Comparison of ENCODE assay signal across 26 cellular contexts in genomic region chr6:127891731-127892326, GRCh38. TPM values are rescaled to one million over a fixed set of nuclear protein-coding genes. Genes with fewer than 3 reads are reported as not detected.
DNase-seq lines count a peak whose midpoint lies in the region; ATAC-seq and TF ChIP-seq lines count a peak whose summit lies in the region.
"Had no signal": no experiment of that assay in that cellular context is flagged by ENCODE, and none has a peak within 500 bp of the region (broad histone marks: within the 10 kb centered on the region; RNA-seq: fewer than 3 reads in every experiment).

No MANE protein-coding gene starts in this region.

- no peaks in the 10 kb centered on the region for H3K36me3 ChIP-seq in CD8-positive, alpha-beta T cell (ENCODE audit: insufficient read depth, low read length)
- H3K36me3 ChIP-seq: esophagus muscularis mucosa, thyroid gland had no signal

- no peak overlapping the region for H3K27ac ChIP-seq in CD4-positive, alpha-beta T cell (ENCODE audit: low read depth, low read length)
- peak overlapping the region; percentile 12 for H3K27ac ChIP-seq in CD8-positive, alpha-beta T cell (ENCODE audit: low read depth, low read length)
- H3K27ac ChIP-seq: body of pancreas, esophagus muscularis mucosa, psoas muscle, thyroid gland had no signal

- no peaks in the 10 kb centered on the region for H3K9me3 ChIP-seq in CD4-positive, alpha-beta T cell (ENCODE audit: control insufficient read depth, low read length)
- no peaks in the 10 kb centered on the region for H3K9me3 ChIP-seq in CD8-positive, alpha-beta T cell (ENCODE audit: low read length)
- H3K9me3 ChIP-seq: body of pancreas, esophagus muscularis mucosa, psoas muscle, thyroid gland had no signal

- no peaks in the 10 kb centered on the region for H3K27me3 ChIP-seq in CD4-positive, alpha-beta T cell (ENCODE audit: control insufficient read depth, insufficient read depth, low read length)
- H3K27me3 ChIP-seq in CD8-positive, alpha-beta T cell (ENCODE audit: insufficient read depth, low read length) = no peaks in the 10 kb centered on the region
- H3K27me3 ChIP-seq: body of pancreas, esophagus muscularis mucosa, thyroid gland had no signal

- H3K4me1 ChIP-seq in CD8-positive, alpha-beta T cell (ENCODE audit: insufficient read depth, low read length) = peaks cover 55% of the 10 kb centered on the region
- H3K4me1 ChIP-seq: body of pancreas, esophagus muscularis mucosa, psoas muscle, thyroid gland had no signal

- no peak for DNase-seq in CD4-positive, alpha-beta T cell
- DNase-seq in CD8-positive, alpha-beta T cell = no peak
- no peak for DNase-seq in activated CD8-positive, alpha-beta T cell treated with anti-CD3 and anti-CD28 coated beads, Interleukin-2, amount 10 ng/mL, durations not matched to agents 7 days and 5 days
- no peak for DNase-seq in naive thymus-derived CD8-positive, alpha-beta T cell
- no peak for DNase-seq in T-helper 9 cell
- DNase-seq: activated B cell treated with CpG ODN at 0.5 μM for 24 hours; body of pancreas; CD4-positive, CD25-positive, alpha-beta regulatory T cell; DMS153; effector CD8-positive, alpha-beta T cell; GDM1; hippocampal formation; Kasumi-1; left ventricle myocardium superior; NCI-H1048; NCI-H187; NCI-H2227 treated with DMSO at 0.1 percent for 48 hours; psoas muscle; T1000; thyroid gland had no signal

- H3K27ac Mint-ChIP-seq in CD4-positive, alpha-beta T cell = peak overlapping the region; percentile 91
- peak overlapping the region; percentile 87 for H3K27ac Mint-ChIP-seq in CD8-positive, alpha-beta T cell
- peak overlapping the region; percentile 61 for H3K27ac Mint-ChIP-seq in activated CD8-positive, alpha-beta T cell treated with anti-CD3 and anti-CD28 coated beads, Interleukin-2, amount 10 ng/mL, durations not matched to agents 7 days and 5 days
- peak overlapping the region; percentile 82 to 99 (median 92) for H3K27ac Mint-ChIP-seq in naive thymus-derived CD8-positive, alpha-beta T cell
- H3K27ac Mint-ChIP-seq: activated B cell treated with CpG ODN at 0.5 μM for 24 hours; CD4-positive, CD25-positive, alpha-beta regulatory T cell; mesothelial cell of epicardium had no signal

- no peaks in the 10 kb centered on the region for H3K27me3 Mint-ChIP-seq in CD4-positive, alpha-beta T cell
- no peaks in the 10 kb centered on the region for H3K27me3 Mint-ChIP-seq in CD8-positive, alpha-beta T cell (ENCODE audit: low read depth)
- H3K27me3 Mint-ChIP-seq in activated CD8-positive, alpha-beta T cell treated with anti-CD3 and anti-CD28 coated beads, Interleukin-2, amount 10 ng/mL, durations not matched to agents 7 days and 5 days (ENCODE audit: low read depth) = no peaks in the 10 kb centered on the region
- H3K27me3 Mint-ChIP-seq in naive thymus-derived CD8-positive, alpha-beta T cell = no peaks in the 10 kb centered on the region
- H3K27me3 Mint-ChIP-seq: activated B cell treated with CpG ODN at 0.5 μM for 24 hours; CD4-positive, CD25-positive, alpha-beta regulatory T cell had no signal

- CTCF ChIA-PET in CD4-positive, alpha-beta T cell (lab: Charles Lee) = interaction anchor here (1.2 kb wide), 1 partner anchor 34 kb away, joined by 3 read pairs; no protein-coding TSS in a partner anchor
- CTCF ChIA-PET in CD8-positive, alpha-beta T cell (lab: Charles Lee) = interaction anchor here (1.4 to 2.0 kb wide), 2 partner anchors 27 to 155 kb away, joined by 3 to 5 read pairs; no protein-coding TSS in a partner anchor
- CTCF ChIA-PET in activated CD8-positive, alpha-beta T cell treated with anti-CD3 and anti-CD28 coated beads, Interleukin-2, amount 10 ng/mL, durations not matched to agents 7 days and 5 days (lab: Charles Lee) = interaction anchor here (0.9 to 1.7 kb wide), 5 partner anchors 76 to 436 kb away, joined by 3 to 5 read pairs (median 3); no protein-coding TSS in a partner anchor

- TF ChIP-seq CTCF in CD4-positive, alpha-beta T cell (IDR thresholded peaks at IDR 0.05) = no peak
- no peak for TF ChIP-seq CTCF in CD8-positive, alpha-beta T cell (IDR thresholded peaks at IDR 0.05)

- peaks cover 60% of the 10 kb centered on the region for H3K36me3 Mint-ChIP-seq in CD4-positive, alpha-beta T cell (ENCODE audit: low read depth)
- H3K36me3 Mint-ChIP-seq in CD8-positive, alpha-beta T cell = peaks cover 46% of the 10 kb centered on the region
- peaks cover 63% of the 10 kb centered on the region for H3K36me3 Mint-ChIP-seq in activated CD8-positive, alpha-beta T cell treated with anti-CD3 and anti-CD28 coated beads, Interleukin-2, amount 10 ng/mL, durations not matched to agents 7 days and 5 days (ENCODE audit: low read depth)
- peaks cover 19 to 45% (median 36%) of the 10 kb centered on the region in 3 donors for H3K36me3 Mint-ChIP-seq in naive thymus-derived CD8-positive, alpha-beta T cell
- H3K36me3 Mint-ChIP-seq: mesothelial cell of epicardium had no signal

- no peak for ATAC-seq in CD4-positive, alpha-beta T cell (ENCODE audit: poor library complexity)
- ATAC-seq in CD8-positive, alpha-beta T cell = no peak
- peak; percentile 41 for ATAC-seq in activated CD8-positive, alpha-beta T cell treated with anti-CD3 and anti-CD28 coated beads, Interleukin-2, amount 10 ng/mL, durations not matched to agents 7 days and 5 days
- ATAC-seq in naive thymus-derived CD8-positive, alpha-beta T cell = peak; percentile 22 to 36
- ATAC-seq in HG02973 (IDR thresholded peaks at IDR 0.05; ENCODE audit: unreplicated experiment) (no peak), GM21737 (IDR thresholded peaks at IDR 0.05; ENCODE audit: unreplicated experiment) (no peak)
- ATAC-seq: body of pancreas, left ventricle myocardium superior, psoas muscle, SK-N-SH treated with all-trans-retinoic acid at 6 μM for 48 hours had no signal

- H3K4me3 ChIP-seq in CD8-positive, alpha-beta T cell (ENCODE audit: low read depth, low read length) = no peak overlapping the region
- H3K4me3 ChIP-seq: body of pancreas, esophagus muscularis mucosa, psoas muscle, thyroid gland had no signal

- intact Hi-C loops in CD4-positive, alpha-beta T cell (cut with DNase I, micrococcal nuclease) = loop anchor here in 1 of 2 experiments (5.0 kb wide), 1 partner anchor 35 kb away; no protein-coding TSS in a partner anchor
- intact Hi-C loops in CD8-positive, alpha-beta T cell (cut with DNase I, micrococcal nuclease) = no loop called here

- H3K4me1 Mint-ChIP-seq in CD4-positive, alpha-beta T cell (ENCODE audit: low read depth) = peaks cover 66% of the 10 kb centered on the region
- peaks cover 59% of the 10 kb centered on the region for H3K4me1 Mint-ChIP-seq in CD8-positive, alpha-beta T cell (ENCODE audit: low read depth)
- H3K4me1 Mint-ChIP-seq in activated CD8-positive, alpha-beta T cell treated with anti-CD3 and anti-CD28 coated beads, Interleukin-2, amount 10 ng/mL, durations not matched to agents 7 days and 5 days (ENCODE audit: low read depth) = peaks cover 53% of the 10 kb centered on the region
- peaks cover 24 to 57% (median 52%) of the 10 kb centered on the region in 4 donors for H3K4me1 Mint-ChIP-seq in naive thymus-derived CD8-positive, alpha-beta T cell
- H3K4me1 Mint-ChIP-seq: activated B cell treated with CpG ODN at 0.5 μM for 24 hours, mesothelial cell of epicardium had no signal

- POLR2A ChIA-PET in CD4-positive, alpha-beta T cell (lab: Charles Lee) = interaction anchor here (1.4 to 1.9 kb wide), 2 partner anchors 9 to 18 kb away, joined by 3 to 7 read pairs; partner anchors contain the start of gene THEMIS
- POLR2A ChIA-PET in CD8-positive, alpha-beta T cell (lab: Charles Lee) = interaction anchor here (1.1 kb wide), 1 partner anchor 81 kb away, joined by 3 read pairs; no protein-coding TSS in a partner anchor
- POLR2A ChIA-PET in activated CD8-positive, alpha-beta T cell treated with anti-CD3 and anti-CD28 coated beads, Interleukin-2, amount 10 ng/mL, durations not matched to agents 7 days and 5 days (lab: Charles Lee) = interaction anchor here (0.6 to 1.5 kb wide), 3 partner anchors 9 to 27 kb away, joined by 3 read pairs; no protein-coding TSS in a partner anchor
- POLR2A ChIA-PET in naive thymus-derived CD8-positive, alpha-beta T cell (lab: Charles Lee) = interaction anchor here (0.9 to 1.5 kb wide), 9 partner anchors 9 to 155 kb away, joined by 3 to 9 read pairs (median 4); partner anchors contain the start of gene THEMIS

- H3K4me3 Mint-ChIP-seq in CD4-positive, alpha-beta T cell = peak overlapping the region; percentile 32
- H3K4me3 Mint-ChIP-seq in CD8-positive, alpha-beta T cell = peak overlapping the region; percentile 59
- H3K4me3 Mint-ChIP-seq in activated CD8-positive, alpha-beta T cell treated with anti-CD3 and anti-CD28 coated beads, Interleukin-2, amount 10 ng/mL, durations not matched to agents 7 days and 5 days = peak overlapping the region; percentile 13
- peak overlapping the region; percentile 36 to 90 (median 72) for H3K4me3 Mint-ChIP-seq in naive thymus-derived CD8-positive, alpha-beta T cell
- H3K4me3 Mint-ChIP-seq: activated B cell treated with CpG ODN at 0.5 μM for 24 hours, mesothelial cell of epicardium had no signal

- H3K9me3 Mint-ChIP-seq in CD4-positive, alpha-beta T cell = no peaks in the 10 kb centered on the region
- H3K9me3 Mint-ChIP-seq in CD8-positive, alpha-beta T cell = no peaks in the 10 kb centered on the region
- H3K9me3 Mint-ChIP-seq in activated CD8-positive, alpha-beta T cell treated with anti-CD3 and anti-CD28 coated beads, Interleukin-2, amount 10 ng/mL, durations not matched to agents 7 days and 5 days (ENCODE audit: insufficient read depth) = peaks cover 6% of the 10 kb centered on the region
- H3K9me3 Mint-ChIP-seq in naive thymus-derived CD8-positive, alpha-beta T cell = peaks cover 0 to 3% (median 0%) of the 10 kb centered on the region in 9 donors
- H3K9me3 Mint-ChIP-seq: activated B cell treated with CpG ODN at 0.5 μM for 24 hours, mesothelial cell of epicardium had no signal

RNA-seq across cellular contexts. Expression of gene THEMIS, which starts 9.0 kb away (rescaled TPM):
- 10 to 100 TPM; 25.0 to 25.3 TPM for total RNA-seq in CD4-positive, alpha-beta T cell
- 10 to 100 TPM; 26.3 to 29.3 TPM for total RNA-seq in CD8-positive, alpha-beta T cell
- 100 to 1,000 TPM; 142 to 144 TPM for total RNA-seq in activated CD8-positive, alpha-beta T cell treated with anti-CD3 and anti-CD28 coated beads, Interleukin-2, amount 10 ng/mL, durations not matched to agents 7 days and 5 days
- 100 to 1,000 TPM; 128 TPM for total RNA-seq in naive thymus-derived CD8-positive, alpha-beta T cell
- 100 to 1,000 TPM; 168 to 212 (median 183) TPM for polyA plus RNA-seq in naive thymus-derived CD8-positive, alpha-beta T cell
- total RNA-seq: activated B cell treated with CpG ODN at 0.5 μM for 24 hours, mesothelial cell of epicardium had no signal
- polyA plus RNA-seq: neural cell had no signal

Comparison
In these comparisons a context has a peak if more than half of its experiments do, and no peak if none do; other contexts are left out.
1. ATAC-seq: peak in activated CD8-positive, alpha-beta T cell treated with anti-CD3 and anti-CD28 coated beads, Interleukin-2, amount 10 ng/mL, durations not matched to agents 7 days and 5 days (single experiment) and naive thymus-derived CD8-positive, alpha-beta T cell (2 of 2); none in CD4-positive, alpha-beta T cell (single experiment), CD8-positive, alpha-beta T cell (single experiment), HG02973 (single experiment) and GM21737 (single experiment).
2. H3K4me3 Mint-ChIP-seq: peak in every context shown above with its lines; median percentile 72 in naive thymus-derived CD8-positive, alpha-beta T cell; 59 in CD8-positive, alpha-beta T cell; 32 in CD4-positive, alpha-beta T cell; 13 in activated CD8-positive, alpha-beta T cell treated with anti-CD3 and anti-CD28 coated beads, Interleukin-2, amount 10 ng/mL, durations not matched to agents 7 days and 5 days.
3. RNA of gene THEMIS, which starts 9.0 kb away (total RNA-seq): 142 to 144 TPM in activated CD8-positive, alpha-beta T cell treated with anti-CD3 and anti-CD28 coated beads, Interleukin-2, amount 10 ng/mL, durations not matched to agents 7 days and 5 days and 128 TPM in naive thymus-derived CD8-positive, alpha-beta T cell; 26.3 to 29.3 TPM in CD8-positive, alpha-beta T cell and 25.0 to 25.3 TPM in CD4-positive, alpha-beta T cell; every median in the first group is over 4 times any median in the second.
4. Peak in every context shown above with its lines, with median percentiles within 50 percentile points of each other: H3K27ac Mint-ChIP-seq.